8 cellular contexts compared by ENCODE assay signal in genomic region chr20:50730765-50731054, GRCh38. TPM values are rescaled to one million over a fixed set of nuclear protein-coding genes. Genes with fewer than 3 reads are reported as not detected.
DNase-seq lines count a peak whose midpoint lies in the region; ATAC-seq and TF ChIP-seq lines count a peak whose summit lies in the region.

No MANE protein-coding gene starts in this region.

- no peak overlapping the region for H3K23ac ChIP-seq in H9 (ENCODE audit: insufficient read length, low read depth, low read length)

- TF ChIP-seq POLR2A in spleen (IDR thresholded peaks at IDR 0.05), result peak in 1 of 3 donors; percentile 3

- peak overlapping the region; percentile 53 for H3K4me2 ChIP-seq in H9 (ENCODE audit: insufficient read depth, insufficient read length, low read length)

- no peaks in the 10 kb centered on the region for H3K9me3 ChIP-seq in H9 (ENCODE audit: control insufficient read depth, low read depth, low read length)
- no peaks in the 10 kb centered on the region for H3K9me3 ChIP-seq in spleen

- no peak overlapping the region for H4K5ac ChIP-seq in H9 (ENCODE audit: insufficient read length, low read depth, low read length)

- peak overlapping the region; percentile 33; the same call in 1 of the 2 replicates for H3K14ac ChIP-seq in H9 (ENCODE audit: insufficient read depth, low read length)

- H2AK5ac ChIP-seq in H9 (ENCODE audit: insufficient read length, low read length), result no peak overlapping the region

- H3K4me3 ChIP-seq in spleen, result peak overlapping the region; percentile 69 to 96 (median 92)

- no peaks in the 10 kb centered on the region for H3K27me3 ChIP-seq in H9 (ENCODE audit: insufficient read depth, low read length)
- H3K27me3 ChIP-seq in spleen (replicated peaks in 1 of 7), result no peaks in the 10 kb centered on the region

- no peak for DNase-seq in H9
- DNase-seq in SW480 (ENCODE audit: low spot score), result peak; percentile 46
- no peak for DNase-seq in glutamatergic neuron
- no peak for DNase-seq in spleen
- DNase-seq in OCI-M1 (lab: John Stamatoyannopoulos, UW), result no peak
- DNase-seq in HuH-7 (ENCODE audit: low spot score), result no peak

- H2BK120ac ChIP-seq in H9 (ENCODE audit: low read depth, low read length, poor library complexity, severe bottlenecking), result no peak overlapping the region

- H2BK5ac ChIP-seq in H9 (ENCODE audit: insufficient read length, low read length), result no peak overlapping the region

- intact Hi-C loops in spleen (cut with DNase I; ENCODE audit: low total_unique reads), result no loop called here

- H3K23me2 ChIP-seq in H9 (ENCODE audit: insufficient read length, low read depth, low read length, poor library complexity, severe bottlenecking), result peaks cover 4% of the 10 kb centered on the region

- no CpG with 5 or more reads among the region's 35 CpGs for WGBS in H9 (ENCODE audit: extremely low coverage, insufficient read length, low lambda C conversion rate)
- WGBS in spleen, 5 donors, result 0 to 1% (median 1%) methylated on average over 18 to 35 of the region's 35 CpGs

- H3K4me3 Mint-ChIP-seq in H9 (peak overlapping the region; percentile 93), glutamatergic neuron (ENCODE audit: unreplicated experiment) (peak overlapping the region; percentile 91)

- no peaks in the 10 kb centered on the region; the same call in 1 of the 2 replicates for H3K27me3 Mint-ChIP-seq in H9 (ENCODE audit: low read depth)
- H3K27me3 Mint-ChIP-seq in glutamatergic neuron (ENCODE audit: unreplicated experiment), result peaks cover 6% of the 10 kb centered on the region

- H3K4ac ChIP-seq in H9 (ENCODE audit: low read depth, low read length), result no peak overlapping the region

- no peaks in the 10 kb centered on the region for H4K20me1 ChIP-seq in H9 (ENCODE audit: control insufficient read depth, insufficient read depth, insufficient read length)

- H3K79me1 ChIP-seq in H9 (ENCODE audit: insufficient read depth, low read depth, low read length, poor library complexity, severe bottlenecking), result no peaks in the 10 kb centered on the region

- H2AFZ ChIP-seq in H9 (ENCODE audit: low read length), result no peak overlapping the region

- H3K27ac ChIP-seq in H9 (ENCODE audit: insufficient read length, low read depth, low read length), result peak overlapping the region; percentile 4
- peak overlapping the region in 7 of 8 donors; percentile 75 to 92 (median 86) for H3K27ac ChIP-seq in spleen

- H2BK15ac ChIP-seq in H9 (ENCODE audit: low read depth, low read length), result no peak overlapping the region

- no peak overlapping the region for H3K56ac ChIP-seq in H9 (ENCODE audit: insufficient read length, low read depth, low read length)

- peaks cover 12% of the 10 kb centered on the region; the same call in 1 of the 2 replicates for H3K79me2 ChIP-seq in H9 (ENCODE audit: insufficient read depth, low read length)

- ATAC-seq in HG03342 (IDR thresholded peaks at IDR 0.05; ENCODE audit: unreplicated experiment) (no peak), HG03280 (IDR thresholded peaks at IDR 0.05; ENCODE audit: unreplicated experiment) (no peak)

- no peak overlapping the region for H2BK20ac ChIP-seq in H9 (ENCODE audit: low read depth, low read length, poor library complexity, severe bottlenecking)

- peaks cover 5% of the 10 kb centered on the region for H3K4me1 ChIP-seq in H9 (ENCODE audit: insufficient read depth, low read length)
- peaks cover 2 to 47% (median 34%) of the 10 kb centered on the region in 6 donors for H3K4me1 ChIP-seq in spleen

- no peak overlapping the region for H3K18ac ChIP-seq in H9 (ENCODE audit: insufficient read length, low read depth, low read length)

- no peak overlapping the region for H4K91ac ChIP-seq in H9 (ENCODE audit: insufficient read length, low read depth, low read length)

- no peaks in the 10 kb centered on the region; a peak in 1 of 5 replicates for H3K9me3 Mint-ChIP-seq in H9
- H3K9me3 Mint-ChIP-seq in glutamatergic neuron (ENCODE audit: unreplicated experiment), result peaks cover 6% of the 10 kb centered on the region

- TF ChIP-seq CTCF in H9 (conservative IDR thresholded peaks at IDR 0.05), result no peak
- no peak for TF ChIP-seq CTCF in glutamatergic neuron (IDR thresholded peaks at IDR 0.05; ENCODE audit: partially characterized antibody, unreplicated experiment)
- no peak for TF ChIP-seq CTCF in spleen (IDR thresholded peaks at IDR 0.05 in 8 of 11, conservative IDR thresholded peaks at IDR 0.05 in 3 of 11)

- H3K27ac Mint-ChIP-seq in H9 (peak overlapping the region; percentile 97 to 99 (median 97)), glutamatergic neuron (ENCODE audit: unreplicated experiment) (peak overlapping the region; percentile 28)

- peak overlapping the region; percentile 2 for H3K9ac ChIP-seq in H9 (ENCODE audit: extremely low read depth, insufficient read length, low read length)

- no peak overlapping the region for H4K8ac ChIP-seq in H9 (replicated peaks; ENCODE audit: insufficient read length, low read depth, low read length)

- peaks cover 0 to 9% (median 0%) of the 10 kb centered on the region in 6 donors for H3K36me3 ChIP-seq in spleen

- H3K4me1 Mint-ChIP-seq in H9 (peaks cover 33 to 35% of the 10 kb centered on the region in 2 experiments), glutamatergic neuron (ENCODE audit: low read depth, unreplicated experiment) (peaks cover 8% of the 10 kb centered on the region)

- H2BK12ac ChIP-seq in H9 (ENCODE audit: insufficient read length, low read depth, low read length), result no peak overlapping the region

- H3K36me3 Mint-ChIP-seq in H9 (ENCODE audit: insufficient read depth in 1 of 3, low read depth in 3 of 3) (peaks cover 0 to 17% (median 12%) of the 10 kb centered on the region in 3 experiments; a peak in 5 of 7 replicates), glutamatergic neuron (ENCODE audit: unreplicated experiment) (no peaks in the 10 kb centered on the region)

- no peak overlapping the region for H3T11ph ChIP-seq in H9 (ENCODE audit: low read length)

RNA-seq across cellular contexts. Expression of gene PARD6B, which starts 0.7 kb away (rescaled TPM):
- 27.4 and 31.7 TPM in 2 replicates for total RNA-seq in H9 (2021)
- total RNA-seq in glutamatergic neuron (ENCODE audit: unreplicated experiment), result 4.0 TPM
- 1 to 10 TPM; 3.5 to 7.5 (median 5.0) TPM for total RNA-seq in spleen
- polyA plus RNA-seq in spleen, result 1 to 10 TPM in 2 of 3 donors, under 1 TPM in 1; 0.97 to 1.1 (median 1.0) TPM

RNA-seq across cellular contexts. Expression of gene RIPOR3, which starts 39.4 kb away (rescaled TPM):
- total RNA-seq in H9 (2021) (0.46 and 0.48 TPM in 2 replicates), glutamatergic neuron (ENCODE audit: unreplicated experiment) (not detected), spleen (10 to 100 TPM in 6 of 7 donors, 1 to 10 TPM in 1; 6.0 to 22.8 (median 13.5) TPM)
- 10 to 100 TPM in 1 of 3 donors, 1 to 10 TPM in 2; 6.1 to 13.4 (median 6.8) TPM for polyA plus RNA-seq in spleen
